ENCODE assay signal across 12 cellular contexts in the genomic region with DNA sequence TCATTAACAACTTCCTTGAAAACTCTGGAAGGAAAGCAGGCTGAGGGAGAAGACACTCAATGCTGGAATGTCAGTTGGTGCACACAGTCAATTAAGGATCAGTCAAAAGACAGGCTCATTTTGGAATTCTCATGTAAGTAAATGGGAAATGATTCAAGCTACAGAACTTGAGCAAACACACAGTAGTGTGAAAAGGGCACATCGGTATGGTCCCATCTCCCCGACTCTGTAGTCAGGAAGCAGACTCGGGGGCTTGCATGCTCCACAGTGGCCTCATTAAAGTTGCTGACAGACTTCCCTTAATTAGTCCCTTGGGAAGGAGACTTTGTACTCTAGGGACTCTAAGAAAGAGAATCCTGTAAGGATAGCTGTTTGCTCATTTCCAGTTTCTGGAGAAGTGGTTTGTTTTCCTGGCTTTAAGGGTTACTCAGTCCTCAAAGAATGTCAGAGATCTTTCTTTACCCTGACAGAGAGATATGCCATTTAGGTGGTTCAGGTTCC.
A peak's percentile ranks its signal among the peaks of the same experiment; 100 is the strongest.
DNase-seq lines count a peak whose midpoint lies in the region; ATAC-seq and TF ChIP-seq lines count a peak whose summit lies in the region.
"Had no signal": no experiment of that assay in that cellular context is flagged by ENCODE, and none has a peak within 500 bp of the region (broad histone marks: within the 10 kb centered on the region; RNA-seq: fewer than 3 reads in every experiment).

No MANE protein-coding gene starts in this region.

- peaks cover 34% of the 10 kb centered on the region for H3F3A ChIP-seq in GM23248 (ENCODE audit: insufficient read depth)

- peaks cover 5% of the 10 kb centered on the region; the same call in 1 of the 2 replicates for H3K36me3 ChIP-seq in GM23248 (ENCODE audit: low read depth)
- H3K36me3 ChIP-seq: left lung, sigmoid colon had no signal

- DNase-seq in GM23248 (peak; percentile 70), NCI-H82 treated with DMSO at 0.1 percent for 48 hours (lab: John Stamatoyannopoulos, UW; ENCODE audit: unreplicated experiment) (peak; percentile 41), fibroblast of gingiva (ENCODE audit: low read depth) (peak; percentile 13), nephron progenitor cell (no peak), DMS153 treated with DMSO at 0.1 percent for 48 hours (lab: John Stamatoyannopoulos, UW; ENCODE audit: unreplicated experiment) (no peak), NCI-H187 (lab: John Stamatoyannopoulos, UW) (no peak)
- DNase-seq in activated T-cell treated with anti-CD3 and anti-CD28 coated beads, Interleukin-2, amount 50 U/mL, for 72 hours: no peak
- DNase-seq: cortex of kidney, GDM1, left lung, sigmoid colon had no signal

- no peak for ATAC-seq in activated T-cell treated with anti-CD3 and anti-CD28 coated beads, Interleukin-2, amount 50 U/mL, for 72 hours (replicated peaks in 1 of 2)
- no peak for ATAC-seq in GM21447 (IDR thresholded peaks at IDR 0.05; ENCODE audit: unreplicated experiment)
- ATAC-seq: left lung had no signal

- H2AFZ ChIP-seq in GM23248: no peak overlapping the region

- no peaks in the 10 kb centered on the region for H3K9me2 ChIP-seq in GM23248 (ENCODE audit: insufficient read depth)

- H3K4me1 ChIP-seq in GM23248 (ENCODE audit: insufficient read depth): peaks cover 29% of the 10 kb centered on the region
- H3K4me1 ChIP-seq: left lung, sigmoid colon had no signal

- H3K27me3 Mint-ChIP-seq in nephron progenitor cell (ENCODE audit: low read depth, poor library complexity): peaks cover 3% of the 10 kb centered on the region
- peaks cover 9% of the 10 kb centered on the region for H3K27me3 Mint-ChIP-seq in activated T-cell treated with anti-CD3 and anti-CD28 coated beads, Interleukin-2, amount 50 U/mL, for 72 hours (ENCODE audit: low read depth)

- no peaks in the 10 kb centered on the region for H3K27me3 ChIP-seq in GM23248 (replicated peaks; ENCODE audit: insufficient read depth)
- H3K27me3 ChIP-seq: left lung, sigmoid colon had no signal

- no peaks in the 10 kb centered on the region for H3K36me3 Mint-ChIP-seq in nephron progenitor cell (ENCODE audit: low read depth)
- H3K36me3 Mint-ChIP-seq in activated T-cell treated with anti-CD3 and anti-CD28 coated beads, Interleukin-2, amount 50 U/mL, for 72 hours (ENCODE audit: insufficient read depth in 2 of 2): peaks cover 0 to 2% of the 10 kb centered on the region in 2 donors

- peak overlapping the region; percentile 50 for H3K27ac ChIP-seq in GM23248
- H3K27ac ChIP-seq: left lung, sigmoid colon had no signal

- H3K4me2 ChIP-seq in GM23248 (ENCODE audit: unreplicated experiment): peak overlapping the region; percentile 53

- H3K27ac Mint-ChIP-seq in nephron progenitor cell: peak overlapping the region; percentile 64
- H3K27ac Mint-ChIP-seq in activated T-cell treated with anti-CD3 and anti-CD28 coated beads, Interleukin-2, amount 50 U/mL, for 72 hours: no peak overlapping the region

- TF ChIP-seq CTCF in nephron progenitor cell (IDR thresholded peaks at IDR 0.05): no peak

- no peaks in the 10 kb centered on the region for H3K9me3 ChIP-seq in GM23248 (ENCODE audit: low read depth)
- H3K9me3 ChIP-seq: left lung, sigmoid colon had no signal

- H3K9ac ChIP-seq in GM23248: peak overlapping the region; percentile 1; the same call in 1 of the 2 replicates

- 0% methylated on average over 3 of the region's 3 CpGs for WGBS in GM23248 (ENCODE audit: low coverage in 1 of 2, low lambda C conversion rate in 2 of 2, missing lambda C conversion rate in 2 of 2), 2 experiments

- no peaks in the 10 kb centered on the region for H3K79me2 ChIP-seq in GM23248 (ENCODE audit: insufficient read depth)

- in situ Hi-C loops in GM23248 (cut with MboI): no loop called here

- H3K4me1 Mint-ChIP-seq in nephron progenitor cell: peaks cover 37% of the 10 kb centered on the region
- no peaks in the 10 kb centered on the region for H3K4me1 Mint-ChIP-seq in activated T-cell treated with anti-CD3 and anti-CD28 coated beads, Interleukin-2, amount 50 U/mL, for 72 hours (ENCODE audit: low read depth)

- no peak overlapping the region for H3K4me3 Mint-ChIP-seq in nephron progenitor cell
- no peak overlapping the region for H3K4me3 Mint-ChIP-seq in activated T-cell treated with anti-CD3 and anti-CD28 coated beads, Interleukin-2, amount 50 U/mL, for 72 hours

- H4K20me1 ChIP-seq in GM23248 (ENCODE audit: insufficient read depth): no peaks in the 10 kb centered on the region

- no peaks in the 10 kb centered on the region for H3K9me3 Mint-ChIP-seq in nephron progenitor cell
- no peaks in the 10 kb centered on the region for H3K9me3 Mint-ChIP-seq in activated T-cell treated with anti-CD3 and anti-CD28 coated beads, Interleukin-2, amount 50 U/mL, for 72 hours

- H3K4me3 ChIP-seq in GM23248: peak overlapping the region; percentile 27
- H3K4me3 ChIP-seq: left lung, sigmoid colon had no signal

Comparison
In these comparisons a context has a peak if more than half of its experiments do, and no peak if none do; other contexts are left out.
1. DNase-seq: peak in GM23248 (single experiment), NCI-H82 treated with DMSO at 0.1 percent for 48 hours (single experiment) and fibroblast of gingiva (single experiment); none in nephron progenitor cell (single experiment), DMS153 treated with DMSO at 0.1 percent for 48 hours (single experiment), NCI-H187 (0 of 2) and activated T-cell treated with anti-CD3 and anti-CD28 coated beads, Interleukin-2, amount 50 U/mL, for 72 hours (0 of 2).